ENCODE assay signal across 8 cellular contexts in genomic region chr15:90849424-90849823, GRCh38. TPM values are rescaled to one million over a fixed set of nuclear protein-coding genes. Genes with fewer than 3 reads are reported as not detected.
DNase-seq lines count a peak whose midpoint lies in the region; ATAC-seq and TF ChIP-seq lines count a peak whose summit lies in the region.
"Not testable (repeated sequence)": the region's sequence is repeated elsewhere in the genome, so short reads cannot be mapped to it uniquely, and the experiment has no call there.

No MANE protein-coding gene starts in this region.

- peak overlapping the region; percentile 52 for H3K27ac Mint-ChIP-seq in activated CD4-positive, alpha-beta T cell treated with anti-CD3 and anti-CD28 coated beads, Interleukin-2, amount 10 ng/mL, durations not matched to agents 24 days and 14 days
- H3K27ac Mint-ChIP-seq in activated CD8-positive, alpha-beta T cell treated with anti-CD3 and anti-CD28 coated beads for 36 hours, result peak overlapping the region; percentile 46
- not testable (repeated sequence) for H3K27ac Mint-ChIP-seq in activated T-cell treated with anti-CD3 and anti-CD28 coated beads, Interleukin-2, amount 50 U/mL, for 72 hours; stimulated activated effector memory CD8-positive, alpha-beta T cell treated with anti-CD3 and anti-CD28 coated beads, Interleukin-12 subunit alpha, Interleukin-12 subunit beta, amount 100 ng/mL, for 72 hours
- H3K27ac Mint-ChIP-seq in activated T-helper 17 cell treated with anti-CD3 and anti-CD28 coated beads, Interleukin-2, amount 50 U/mL, for 72 hours, result peak overlapping the region; percentile 41
- H3K27ac Mint-ChIP-seq in activated naive CD4-positive, alpha-beta T cell treated with anti-CD3 and anti-CD28 coated beads for 36 hours, result peak overlapping the region; percentile 30

- H3K27ac ChIP-seq in HEK293 (ENCODE audit: extremely low read depth, low read depth, low read length); mammary epithelial cell (ENCODE audit: insufficient read depth, low read depth, low read length): not testable (repeated sequence)

- H3K79me2 ChIP-seq in mammary epithelial cell (ENCODE audit: insufficient read depth, low read length), result not testable (repeated sequence)

- H3K36me3 ChIP-seq in HEK293 (ENCODE audit: control insufficient read depth in 2 of 2, insufficient read depth in 1 of 2, low read length in 2 of 2); mammary epithelial cell (ENCODE audit: insufficient read depth, low read length): not testable (repeated sequence)

- dilution Hi-C loops in mammary epithelial cell (cut with HindIII; ENCODE audit: low sequenced_read_pairs), result not testable (repeated sequence)

- not testable (repeated sequence) for H4K20me1 ChIP-seq in mammary epithelial cell (ENCODE audit: insufficient read depth, low read length)

- not testable (repeated sequence) for DNase-seq in activated CD4-positive, alpha-beta T cell treated with anti-CD3 and anti-CD28 coated beads, Interleukin-2, amount 10 ng/mL, durations not matched to agents 24 days and 14 days; activated CD8-positive, alpha-beta T cell treated with anti-CD3 and anti-CD28 coated beads for 36 hours; activated T-cell treated with anti-CD3 and anti-CD28 coated beads, Interleukin-2, amount 50 U/mL, for 72 hours; activated naive CD4-positive, alpha-beta T cell treated with anti-CD3 and anti-CD28 coated beads for 36 hours; mammary epithelial cell; stimulated activated effector memory CD8-positive, alpha-beta T cell treated with anti-CD3 and anti-CD28 coated beads, Interleukin-12 subunit alpha, Interleukin-12 subunit beta, amount 100 ng/mL, for 72 hours (ENCODE audit: low spot score in 2 of 2)

- POLR2A ChIA-PET in HEK293 (lab: Yijun Ruan, JAX), result not testable (repeated sequence)
- POLR2A ChIA-PET in activated CD8-positive, alpha-beta T cell treated with anti-CD3 and anti-CD28 coated beads for 36 hours (lab: Charles Lee), result interaction anchor here (5.4 kb wide), 1 partner anchor 11 kb away, joined by 27 read pairs; no protein-coding TSS in a partner anchor

- not testable (repeated sequence) for BruUV-seq in mammary epithelial cell (replicated peaks; lab: Mats Ljungman, UMichigan)

- H3K4me1 Mint-ChIP-seq in activated CD4-positive, alpha-beta T cell treated with anti-CD3 and anti-CD28 coated beads, Interleukin-2, amount 10 ng/mL, durations not matched to agents 24 days and 14 days, result peaks cover 55% of the 10 kb centered on the region
- peaks cover 45% of the 10 kb centered on the region for H3K4me1 Mint-ChIP-seq in activated CD8-positive, alpha-beta T cell treated with anti-CD3 and anti-CD28 coated beads for 36 hours (ENCODE audit: low read depth)
- peaks cover 71% of the 10 kb centered on the region for H3K4me1 Mint-ChIP-seq in activated T-cell treated with anti-CD3 and anti-CD28 coated beads, Interleukin-2, amount 50 U/mL, for 72 hours (ENCODE audit: low read depth)
- peaks cover 33% of the 10 kb centered on the region for H3K4me1 Mint-ChIP-seq in activated T-helper 17 cell treated with anti-CD3 and anti-CD28 coated beads, Interleukin-2, amount 50 U/mL, for 72 hours
- H3K4me1 Mint-ChIP-seq in activated naive CD4-positive, alpha-beta T cell treated with anti-CD3 and anti-CD28 coated beads for 36 hours (ENCODE audit: low read depth), result peaks cover 52% of the 10 kb centered on the region
- H3K4me1 Mint-ChIP-seq in stimulated activated effector memory CD8-positive, alpha-beta T cell treated with anti-CD3 and anti-CD28 coated beads, Interleukin-12 subunit alpha, Interleukin-12 subunit beta, amount 100 ng/mL, for 72 hours, result peaks cover 61% of the 10 kb centered on the region

- CTCF ChIA-PET in HEK293 (lab: Yijun Ruan, JAX), result interaction anchor here (0.6 to 1.2 kb wide), 4 partner anchors 37 to 706 kb away, joined by 3 read pairs; no protein-coding TSS in a partner anchor
- CTCF ChIA-PET in activated CD8-positive, alpha-beta T cell treated with anti-CD3 and anti-CD28 coated beads for 36 hours (lab: Charles Lee); activated naive CD4-positive, alpha-beta T cell treated with anti-CD3 and anti-CD28 coated beads for 36 hours (lab: Charles Lee); mammary epithelial cell (lab: Charles Lee; ENCODE audit: low non-redundant PET): not testable (repeated sequence)

- not testable (repeated sequence) for TF ChIP-seq CTCF in HEK293 (tag by site-specific recombination; IDR thresholded peaks at IDR 0.05); activated CD8-positive, alpha-beta T cell treated with anti-CD3 and anti-CD28 coated beads for 36 hours (IDR thresholded peaks at IDR 0.05); mammary epithelial cell (conservative IDR thresholded peaks at IDR 0.05 in 1 of 2, IDR thresholded peaks at IDR 0.05 in 1 of 2; ENCODE audit: extremely low read depth in 1 of 2, insufficient read depth in 1 of 2, low read depth in 1 of 2, low read length in 2 of 2)

- H3K4me3 Mint-ChIP-seq in activated CD4-positive, alpha-beta T cell treated with anti-CD3 and anti-CD28 coated beads, Interleukin-2, amount 10 ng/mL, durations not matched to agents 24 days and 14 days; activated CD8-positive, alpha-beta T cell treated with anti-CD3 and anti-CD28 coated beads for 36 hours; activated naive CD4-positive, alpha-beta T cell treated with anti-CD3 and anti-CD28 coated beads for 36 hours: not testable (repeated sequence)
- peak overlapping the region; percentile 22 to 62 for H3K4me3 Mint-ChIP-seq in activated T-cell treated with anti-CD3 and anti-CD28 coated beads, Interleukin-2, amount 50 U/mL, for 72 hours
- H3K4me3 Mint-ChIP-seq in activated T-helper 17 cell treated with anti-CD3 and anti-CD28 coated beads, Interleukin-2, amount 50 U/mL, for 72 hours, result peak overlapping the region; percentile 86
- H3K4me3 Mint-ChIP-seq in stimulated activated effector memory CD8-positive, alpha-beta T cell treated with anti-CD3 and anti-CD28 coated beads, Interleukin-12 subunit alpha, Interleukin-12 subunit beta, amount 100 ng/mL, for 72 hours, result peak overlapping the region; percentile 69

- in situ Hi-C loops in mammary epithelial cell (cut with MboI; ENCODE audit: low sequenced_read_pairs in 2 of 2), result not testable (repeated sequence)

- not testable (repeated sequence) for H3K9me3 ChIP-seq in HEK293 (ENCODE audit: control insufficient read depth, insufficient read depth, low read depth, low read length); mammary epithelial cell (replicated peaks; ENCODE audit: insufficient read depth, low read length)

- not testable (repeated sequence) for H3K9ac ChIP-seq in mammary epithelial cell (ENCODE audit: insufficient read depth, low read length)

- H3K27me3 Mint-ChIP-seq in activated CD4-positive, alpha-beta T cell treated with anti-CD3 and anti-CD28 coated beads, Interleukin-2, amount 10 ng/mL, durations not matched to agents 24 days and 14 days; activated CD8-positive, alpha-beta T cell treated with anti-CD3 and anti-CD28 coated beads for 36 hours; activated T-cell treated with anti-CD3 and anti-CD28 coated beads, Interleukin-2, amount 50 U/mL, for 72 hours (ENCODE audit: low read depth); activated T-helper 17 cell treated with anti-CD3 and anti-CD28 coated beads, Interleukin-2, amount 50 U/mL, for 72 hours; activated naive CD4-positive, alpha-beta T cell treated with anti-CD3 and anti-CD28 coated beads for 36 hours (ENCODE audit: low read depth): not testable (repeated sequence)

- H3K36me3 Mint-ChIP-seq in activated CD4-positive, alpha-beta T cell treated with anti-CD3 and anti-CD28 coated beads, Interleukin-2, amount 10 ng/mL, durations not matched to agents 24 days and 14 days (ENCODE audit: low read depth), result peaks cover 34% of the 10 kb centered on the region
- H3K36me3 Mint-ChIP-seq in activated CD8-positive, alpha-beta T cell treated with anti-CD3 and anti-CD28 coated beads for 36 hours (ENCODE audit: low read depth), result not testable (repeated sequence)
- peaks cover 20 to 40% of the 10 kb centered on the region in 2 donors for H3K36me3 Mint-ChIP-seq in activated T-cell treated with anti-CD3 and anti-CD28 coated beads, Interleukin-2, amount 50 U/mL, for 72 hours (ENCODE audit: insufficient read depth in 2 of 2)
- peaks cover 72% of the 10 kb centered on the region for H3K36me3 Mint-ChIP-seq in activated T-helper 17 cell treated with anti-CD3 and anti-CD28 coated beads, Interleukin-2, amount 50 U/mL, for 72 hours (ENCODE audit: low read depth)
- peaks cover 28% of the 10 kb centered on the region for H3K36me3 Mint-ChIP-seq in activated naive CD4-positive, alpha-beta T cell treated with anti-CD3 and anti-CD28 coated beads for 36 hours (ENCODE audit: low read depth)
- H3K36me3 Mint-ChIP-seq in stimulated activated effector memory CD8-positive, alpha-beta T cell treated with anti-CD3 and anti-CD28 coated beads, Interleukin-12 subunit alpha, Interleukin-12 subunit beta, amount 100 ng/mL, for 72 hours, result peaks cover 71% of the 10 kb centered on the region

- not testable (repeated sequence) for ATAC-seq in activated CD8-positive, alpha-beta T cell treated with anti-CD3 and anti-CD28 coated beads for 36 hours; activated T-cell treated with anti-CD3 and anti-CD28 coated beads, Interleukin-2, amount 50 U/mL, for 72 hours (replicated peaks in 1 of 2); activated T-helper 17 cell treated with anti-CD3 and anti-CD28 coated beads, Interleukin-2, amount 50 U/mL, for 72 hours (replicated peaks); stimulated activated effector memory CD8-positive, alpha-beta T cell treated with anti-CD3 and anti-CD28 coated beads, Interleukin-12 subunit alpha, Interleukin-12 subunit beta, amount 100 ng/mL, for 72 hours

- H3K4me3 ChIP-seq in HEK293 (ENCODE audit: low read depth, low read length); mammary epithelial cell (replicated peaks in 1 of 3; ENCODE audit: insufficient read depth in 1 of 3, low read depth in 2 of 3, low read length in 3 of 3): not testable (repeated sequence)

- not testable (repeated sequence) for H3K27me3 ChIP-seq in mammary epithelial cell (ENCODE audit: insufficient read depth, low read length)

- peak overlapping the region; percentile 20 for H2AFZ ChIP-seq in mammary epithelial cell (ENCODE audit: low read depth, low read length)

- H3K4me2 ChIP-seq in mammary epithelial cell (ENCODE audit: insufficient read depth, low read depth, low read length), result not testable (repeated sequence)

- H3K9me3 Mint-ChIP-seq in activated CD4-positive, alpha-beta T cell treated with anti-CD3 and anti-CD28 coated beads, Interleukin-2, amount 10 ng/mL, durations not matched to agents 24 days and 14 days; activated CD8-positive, alpha-beta T cell treated with anti-CD3 and anti-CD28 coated beads for 36 hours; activated T-cell treated with anti-CD3 and anti-CD28 coated beads, Interleukin-2, amount 50 U/mL, for 72 hours; activated T-helper 17 cell treated with anti-CD3 and anti-CD28 coated beads, Interleukin-2, amount 50 U/mL, for 72 hours; activated naive CD4-positive, alpha-beta T cell treated with anti-CD3 and anti-CD28 coated beads for 36 hours; stimulated activated effector memory CD8-positive, alpha-beta T cell treated with anti-CD3 and anti-CD28 coated beads, Interleukin-12 subunit alpha, Interleukin-12 subunit beta, amount 100 ng/mL, for 72 hours: not testable (repeated sequence)

- not testable (repeated sequence) for H3K4me1 ChIP-seq in HEK293 (ENCODE audit: control insufficient read depth, insufficient read depth, low read length)
- H3K4me1 ChIP-seq in mammary epithelial cell (ENCODE audit: insufficient read depth, low read length), result peaks cover 12% of the 10 kb centered on the region

- intact Hi-C loops in activated CD4-positive, alpha-beta T cell treated with anti-CD3 and anti-CD28 coated beads, Interleukin-2, amount 10 ng/mL, durations not matched to agents 24 days and 14 days (cut with micrococcal nuclease); activated CD8-positive, alpha-beta T cell treated with anti-CD3 and anti-CD28 coated beads for 36 hours (cut with micrococcal nuclease); activated naive CD4-positive, alpha-beta T cell treated with anti-CD3 and anti-CD28 coated beads for 36 hours (cut with micrococcal nuclease); mammary epithelial cell (cut with micrococcal nuclease): not testable (repeated sequence)

- 100% methylated on average over 1 of the region's 1 CpG for WGBS in mammary epithelial cell (ENCODE audit: low coverage, missing lambda C conversion rate)

RNA-seq across cellular contexts. Expression of gene FURIN, which starts 19.0 kb away (rescaled TPM):
- total RNA-seq in activated CD4-positive, alpha-beta T cell treated with anti-CD3 and anti-CD28 coated beads, Interleukin-2, amount 10 ng/mL, durations not matched to agents 24 days and 14 days, result 432 TPM in 2 replicates
- 100 to 1,000 TPM; 111 to 117 TPM for total RNA-seq in activated CD8-positive, alpha-beta T cell treated with anti-CD3 and anti-CD28 coated beads for 36 hours
- total RNA-seq in activated T-cell treated with anti-CD3 and anti-CD28 coated beads, Interleukin-2, amount 50 U/mL, for 72 hours, result 100 to 1,000 TPM; 604 to 721 TPM
- 100 to 1,000 TPM; 605 to 771 TPM for total RNA-seq in activated T-helper 17 cell treated with anti-CD3 and anti-CD28 coated beads, Interleukin-2, amount 50 U/mL, for 72 hours
- total RNA-seq in activated naive CD4-positive, alpha-beta T cell treated with anti-CD3 and anti-CD28 coated beads for 36 hours, result 100 to 1,000 TPM; 443 to 448 TPM
- total RNA-seq in mammary epithelial cell, result 10 to 100 TPM; 49.6 to 50.3 TPM
- 37.0 TPM for polyA plus RNA-seq in mammary epithelial cell
- 44.6 TPM for polyA minus RNA-seq in mammary epithelial cell

RNA-seq across cellular contexts. Expression of gene FES, which starts 34.9 kb away (rescaled TPM):
- total RNA-seq in activated CD4-positive, alpha-beta T cell treated with anti-CD3 and anti-CD28 coated beads, Interleukin-2, amount 10 ng/mL, durations not matched to agents 24 days and 14 days, result 32.5 and 33.7 TPM in 2 replicates
- total RNA-seq in activated CD8-positive, alpha-beta T cell treated with anti-CD3 and anti-CD28 coated beads for 36 hours, result 1 to 10 TPM; 4.1 to 4.6 TPM
- total RNA-seq in activated T-cell treated with anti-CD3 and anti-CD28 coated beads, Interleukin-2, amount 50 U/mL, for 72 hours, result 10 to 100 TPM; 68.3 to 81.5 TPM
- total RNA-seq in activated T-helper 17 cell treated with anti-CD3 and anti-CD28 coated beads, Interleukin-2, amount 50 U/mL, for 72 hours, result 100 to 1,000 TPM in 1 of 2 donors, 10 to 100 TPM in 1; 98.5 to 122 TPM
- total RNA-seq in activated naive CD4-positive, alpha-beta T cell treated with anti-CD3 and anti-CD28 coated beads for 36 hours, result 10 to 100 TPM; 22.6 to 24.2 TPM
- 1 to 10 TPM in 1 of 2 donors, not detected in 1; 2.8 TPM for total RNA-seq in mammary epithelial cell
- not detected for polyA plus RNA-seq in mammary epithelial cell
- polyA minus RNA-seq in mammary epithelial cell, result not detected

RNA-seq across cellular contexts. Expression of gene MAN2A2, which starts 53.7 kb away (rescaled TPM):
- total RNA-seq in activated CD4-positive, alpha-beta T cell treated with anti-CD3 and anti-CD28 coated beads, Interleukin-2, amount 10 ng/mL, durations not matched to agents 24 days and 14 days, result 196 and 206 TPM in 2 replicates
- total RNA-seq in activated CD8-positive, alpha-beta T cell treated with anti-CD3 and anti-CD28 coated beads for 36 hours, result 10 to 100 TPM; 85.0 to 87.7 TPM
- 100 to 1,000 TPM; 159 to 190 TPM for total RNA-seq in activated T-cell treated with anti-CD3 and anti-CD28 coated beads, Interleukin-2, amount 50 U/mL, for 72 hours
- 100 to 1,000 TPM; 121 to 127 TPM for total RNA-seq in activated T-helper 17 cell treated with anti-CD3 and anti-CD28 coated beads, Interleukin-2, amount 50 U/mL, for 72 hours
- total RNA-seq in activated naive CD4-positive, alpha-beta T cell treated with anti-CD3 and anti-CD28 coated beads for 36 hours, result 100 to 1,000 TPM; 139 to 141 TPM
- 10 to 100 TPM; 11.5 to 12.5 TPM for total RNA-seq in mammary epithelial cell
- 8.7 TPM for polyA plus RNA-seq in mammary epithelial cell
- polyA minus RNA-seq in mammary epithelial cell, result 46.6 TPM

Comparison
In these comparisons a context has a peak if more than half of its experiments do, and no peak if none do; other contexts are left out.
1. RNA of gene MAN2A2, which starts 53.7 kb away (total RNA-seq): 196 to 206 TPM in activated CD4-positive, alpha-beta T cell treated with anti-CD3 and anti-CD28 coated beads, Interleukin-2, amount 10 ng/mL, durations not matched to agents 24 days and 14 days, 159 to 190 TPM in activated T-cell treated with anti-CD3 and anti-CD28 coated beads, Interleukin-2, amount 50 U/mL, for 72 hours, 139 to 141 TPM in activated naive CD4-positive, alpha-beta T cell treated with anti-CD3 and anti-CD28 coated beads for 36 hours, 121 to 127 TPM in activated T-helper 17 cell treated with anti-CD3 and anti-CD28 coated beads, Interleukin-2, amount 50 U/mL, for 72 hours and 85.0 to 87.7 TPM in activated CD8-positive, alpha-beta T cell treated with anti-CD3 and anti-CD28 coated beads for 36 hours; 11.5 to 12.5 TPM in mammary epithelial cell; every median in the first group is over 4 times any median in the second.